1 cellular context compared by ENCODE assay signal in genomic region chr2:203783496-203784203, GRCh38.
TF ChIP-seq lines count a peak whose summit lies in the region.

No MANE protein-coding gene starts in this region.

TF ChIP-seq in SK-N-SH, 30 proteins besides CTCF, POLR2A, EP300 and RAD21 (continued from another document):
- TF ChIP-seq TAF1 (IDR thresholded peaks at IDR 0.05; ENCODE audit: borderline replicate concordance, low read depth, low read length) (no peak), NRF1 (IDR thresholded peaks at IDR 0.05; ENCODE audit: low read depth, low read length) (no peak), JUND (IDR thresholded peaks at IDR 0.05) (0 out of 2 replicates have a peak, but pooled peaks have one; percentile 45), YY1 (IDR thresholded peaks at IDR 0.05; ENCODE audit: low read depth) (no peak), FOXM1 (IDR thresholded peaks at IDR 0.05; ENCODE audit: low read depth) (0 out of 2 replicates have a peak, but pooled peaks have one; percentile 51), POLR2AphosphoS5 (IDR thresholded peaks at IDR 0.05; ENCODE audit: low read depth, low read length) (peak; percentile 38; the same call in 1 of the 2 replicates), EZH2phosphoT487 (IDR thresholded peaks at IDR 0.05; ENCODE audit: borderline replicate concordance, low read depth) (no peak)
- TF ChIP-seq, protein P1, sequence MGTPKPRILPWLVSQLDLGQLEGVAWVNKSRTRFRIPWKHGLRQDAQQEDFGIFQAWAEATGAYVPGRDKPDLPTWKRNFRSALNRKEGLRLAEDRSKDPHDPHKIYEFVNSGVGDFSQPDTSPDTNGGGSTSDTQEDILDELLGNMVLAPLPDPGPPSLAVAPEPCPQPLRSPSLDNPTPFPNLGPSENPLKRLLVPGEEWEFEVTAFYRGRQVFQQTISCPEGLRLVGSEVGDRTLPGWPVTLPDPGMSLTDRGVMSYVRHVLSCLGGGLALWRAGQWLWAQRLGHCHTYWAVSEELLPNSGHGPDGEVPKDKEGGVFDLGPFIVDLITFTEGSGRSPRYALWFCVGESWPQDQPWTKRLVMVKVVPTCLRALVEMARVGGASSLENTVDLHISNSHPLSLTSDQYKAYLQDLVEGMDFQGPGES (IDR thresholded peaks at IDR 0.05; ENCODE audit: low read depth, low read length): no peak
